Comparison of ENCODE assay signal across 2 cellular contexts in genomic region chr1:145922266-145922665, GRCh38.
A peak's percentile ranks its signal among the peaks of the same experiment; 100 is the strongest.
TF ChIP-seq lines count a peak whose summit lies in the region.

No MANE protein-coding gene starts in this region.

TF ChIP-seq in HEK293, 187 proteins besides CTCF, POLR2A, EP300 and RAD21:
- TF ChIP-seq ZNF830 (tag by site-specific recombination; IDR thresholded peaks at IDR 0.05; ENCODE audit: low read depth) (no peak), ZNF549 (tag by site-specific recombination; IDR thresholded peaks at IDR 0.05) (no peak), SALL2 (tag by site-specific recombination; IDR thresholded peaks at IDR 0.05; ENCODE audit: borderline replicate concordance) (no peak), ZNF423 (tag by site-specific recombination; IDR thresholded peaks at IDR 0.05) (no peak), KLF8 (tag by site-specific recombination; IDR thresholded peaks at IDR 0.05) (no peak), ZNF776 (tag by site-specific recombination; IDR thresholded peaks at IDR 0.05; ENCODE audit: borderline replicate concordance) (no peak), ZNF146 (tag by site-specific recombination; IDR thresholded peaks at IDR 0.05) (no peak), PRDM2 (tag by site-specific recombination; IDR thresholded peaks at IDR 0.05; ENCODE audit: borderline replicate concordance) (no peak), ZNF692 (tag by site-specific recombination; IDR thresholded peaks at IDR 0.05) (peak; percentile 20; the same call in 1 of the 2 replicates), ZNF341 (tag by site-specific recombination; IDR thresholded peaks at IDR 0.05; ENCODE audit: low read depth) (no peak), ZBTB17 (tag by site-specific recombination; IDR thresholded peaks at IDR 0.05) (peak; percentile 34; the same call in 1 of the 2 replicates), BCL6B (tag by site-specific recombination; IDR thresholded peaks at IDR 0.05) (no peak), ZNF664 (tag by site-specific recombination; IDR thresholded peaks at IDR 0.05) (no peak), PRDM4 (tag by site-specific recombination; IDR thresholded peaks at IDR 0.05) (no peak), ZBTB20 (tag by site-specific recombination; IDR thresholded peaks at IDR 0.05) (no peak), ZNF221 (tag by site-specific recombination; IDR thresholded peaks at IDR 0.05; ENCODE audit: borderline replicate concordance) (no peak)

TF ChIP-seq in K562, 482 proteins besides CTCF, POLR2A, EP300 and RAD21:
- TF ChIP-seq CEBPG (CRISPR knock-in tag; IDR thresholded peaks at IDR 0.05) = no peak
- peak; percentile 51 to 76; a peak in 3 of 4 replicates for TF ChIP-seq CEBPG (tag; conservative IDR thresholded peaks at IDR 0.05 in 1 of 2, IDR thresholded peaks at IDR 0.05 in 1 of 2)
- TF ChIP-seq TAF1 (IDR thresholded peaks at IDR 0.05; ENCODE audit: control insufficient read depth, extremely low read depth, insufficient read depth, low read length, severe bottlenecking) = no peak
- peak; percentile 74 for TF ChIP-seq ATF3 (IDR thresholded peaks at IDR 0.05)
- TF ChIP-seq ATF3 (CRISPR knock-in tag; conservative IDR thresholded peaks at IDR 0.05) = no peak
